In genomic region chr12:72102150-72102549, GRCh38 we compare ENCODE assay signal across 1 cellular context.
TF ChIP-seq lines count a peak whose summit lies in the region.

No MANE protein-coding gene starts in this region.

TF ChIP-seq in GM23338, 12 proteins besides CTCF, POLR2A, EP300 and RAD21:
- TF ChIP-seq ZNF462 (CRISPR knock-in tag; IDR thresholded peaks at IDR 0.05) (no peak), ZNF331 (CRISPR knock-in tag; IDR thresholded peaks at IDR 0.05; ENCODE audit: low read depth) (no peak), ZNF114 (CRISPR knock-in tag; IDR thresholded peaks at IDR 0.05) (no peak)
